In the genomic region with DNA sequence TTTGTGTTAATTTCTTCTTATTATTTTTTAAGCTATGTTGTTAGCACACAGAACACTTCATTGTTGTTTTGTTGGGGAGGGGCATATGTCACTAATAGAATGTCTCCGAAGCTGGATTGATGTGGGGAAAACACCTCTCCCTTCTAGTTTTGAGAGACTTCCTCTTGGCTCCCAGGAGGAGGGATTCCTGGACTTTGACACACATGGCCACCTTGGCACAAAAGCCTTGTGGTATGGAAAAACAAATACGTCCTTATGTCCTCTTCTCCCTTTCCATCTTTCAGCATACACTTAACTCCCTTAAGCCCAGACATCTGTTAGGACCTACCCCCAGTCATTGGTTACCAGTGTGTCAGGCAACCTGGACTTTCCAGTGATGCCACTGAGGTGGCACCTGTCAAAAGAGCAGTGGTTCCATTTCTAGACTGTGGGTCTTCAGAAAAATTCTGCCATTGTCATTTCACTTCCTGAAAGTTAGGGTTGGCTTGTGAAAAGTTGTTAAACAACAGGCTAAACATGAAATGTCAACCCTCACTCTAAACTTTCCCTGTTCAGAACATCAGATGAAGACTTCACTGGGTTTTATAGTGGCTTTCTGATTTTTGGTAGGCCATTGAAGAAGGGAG, we compare ENCODE assay signal across 19 cellular contexts. TPM values are rescaled to one million over a fixed set of nuclear protein-coding genes. Genes with fewer than 3 reads are reported as not detected.
DNase-seq lines count a peak whose midpoint lies in the region; ATAC-seq, FAIRE-seq and TF ChIP-seq lines count a peak whose summit lies in the region.
"Had no signal": no experiment of that assay in that cellular context is flagged by ENCODE, and none has a peak within 500 bp of the region (broad histone marks: within the 10 kb centered on the region; RNA-seq: fewer than 3 reads in every experiment).

No MANE protein-coding gene starts in this region.

- H3K9ac ChIP-seq in colonic mucosa (ENCODE audit: low read depth in 2 of 2, low read length in 2 of 2): no peak overlapping the region

- no peak overlapping the region for H3K4me3 Mint-ChIP-seq in osteocyte (ENCODE audit: unreplicated experiment)
- H3K4me3 Mint-ChIP-seq in activated T-cell treated with anti-CD3 and anti-CD28 coated beads, Interleukin-2, amount 50 U/mL, for 72 hours: no peak overlapping the region
- H3K4me3 Mint-ChIP-seq: CD4-positive, CD25-positive, alpha-beta regulatory T cell had no signal

- peak; percentile 46 for FAIRE-seq in GM18507 (lab: Jason Lieb, UNC)
- FAIRE-seq: GM12892, H54 had no signal

- no peaks in the 10 kb centered on the region for H3K36me3 Mint-ChIP-seq in osteocyte (ENCODE audit: unreplicated experiment)
- no peaks in the 10 kb centered on the region for H3K36me3 Mint-ChIP-seq in activated T-cell treated with anti-CD3 and anti-CD28 coated beads, Interleukin-2, amount 50 U/mL, for 72 hours (ENCODE audit: insufficient read depth in 2 of 2)
- H3K36me3 Mint-ChIP-seq: CD4-positive, CD25-positive, alpha-beta regulatory T cell had no signal

- no peaks in the 10 kb centered on the region for H3K9me3 ChIP-seq in colonic mucosa

- peak overlapping the region; percentile 50 for H3K27ac ChIP-seq in colonic mucosa

- no peaks in the 10 kb centered on the region for H3K4me1 ChIP-seq in colonic mucosa

- H3K27me3 ChIP-seq in colonic mucosa: no peaks in the 10 kb centered on the region

- H3K27me3 Mint-ChIP-seq in osteocyte (ENCODE audit: unreplicated experiment): peaks cover 11% of the 10 kb centered on the region
- no peaks in the 10 kb centered on the region for H3K27me3 Mint-ChIP-seq in activated T-cell treated with anti-CD3 and anti-CD28 coated beads, Interleukin-2, amount 50 U/mL, for 72 hours (ENCODE audit: low read depth)

- ATAC-seq in activated T-cell treated with anti-CD3 and anti-CD28 coated beads, Interleukin-2, amount 50 U/mL, for 72 hours (replicated peaks in 1 of 2): no peak
- no peak for ATAC-seq in GM18909 (IDR thresholded peaks at IDR 0.05; ENCODE audit: poor library complexity, unreplicated experiment)
- ATAC-seq: PC-3 had no signal

- DNase-seq in DMS 273 (lab: John Stamatoyannopoulos, UW; ENCODE audit: unreplicated experiment) (peak; percentile 81), GM18507 (ENCODE audit: extremely low spot score, insufficient read length, low read depth) (no peak), NCI-H69 (lab: John Stamatoyannopoulos, UW) (peak; percentile 79), colonic mucosa (peak; percentile 63), osteocyte (ENCODE audit: extremely low spot score, unreplicated experiment) (no peak), activated gamma-delta T cell (lab: John Stamatoyannopoulos, UW) (no peak)
- DNase-seq in activated T-cell treated with anti-CD3 and anti-CD28 coated beads, Interleukin-2, amount 50 U/mL, for 72 hours: no peak
- DNase-seq: AML-193; CD4-positive, CD25-positive, alpha-beta regulatory T cell; IMR-90; MV-4-11; NCI-H1436; NCI-H2081 treated with DMSO at 0.1 percent for 48 hours; NCI-H345; PC-3; T-helper 9 cell had no signal

- intact Hi-C loops in colonic mucosa (cut with DNase I): no loop called here

- no peaks in the 10 kb centered on the region for H3K36me3 ChIP-seq in colonic mucosa

- no peak overlapping the region for H3K27ac Mint-ChIP-seq in osteocyte (ENCODE audit: unreplicated experiment)
- no peak overlapping the region for H3K27ac Mint-ChIP-seq in activated T-cell treated with anti-CD3 and anti-CD28 coated beads, Interleukin-2, amount 50 U/mL, for 72 hours

- H3K4me1 Mint-ChIP-seq in osteocyte (ENCODE audit: unreplicated experiment): no peaks in the 10 kb centered on the region
- no peaks in the 10 kb centered on the region for H3K4me1 Mint-ChIP-seq in activated T-cell treated with anti-CD3 and anti-CD28 coated beads, Interleukin-2, amount 50 U/mL, for 72 hours (ENCODE audit: low read depth)

- no peaks in the 10 kb centered on the region for H3K9me3 Mint-ChIP-seq in osteocyte (ENCODE audit: unreplicated experiment)
- H3K9me3 Mint-ChIP-seq in activated T-cell treated with anti-CD3 and anti-CD28 coated beads, Interleukin-2, amount 50 U/mL, for 72 hours: no peaks in the 10 kb centered on the region
- H3K9me3 Mint-ChIP-seq: CD4-positive, CD25-positive, alpha-beta regulatory T cell had no signal

- TF ChIP-seq CTCF in colonic mucosa (IDR thresholded peaks at IDR 0.05) (no peak), osteocyte (IDR thresholded peaks at IDR 0.05) (no peak)

- H3K4me3 ChIP-seq in colonic mucosa: no peak overlapping the region

RNA-seq across cellular contexts. Expression of gene ABCB10, which starts 12.5 kb away (rescaled TPM):
- total RNA-seq in colonic mucosa (10 to 100 TPM; 22.3 to 24.7 TPM), osteocyte (20.1 and 20.2 TPM in 2 replicates)
- 10 to 100 TPM; 25.7 to 32.0 TPM for total RNA-seq in activated T-cell treated with anti-CD3 and anti-CD28 coated beads, Interleukin-2, amount 50 U/mL, for 72 hours

RNA-seq across cellular contexts. Expression of gene TAF5L, which starts 54.9 kb away (rescaled TPM):
- 10 to 100 TPM; 20.9 to 24.3 TPM for total RNA-seq in colonic mucosa
- 18.3 and 18.4 TPM in 2 replicates for total RNA-seq in osteocyte
- total RNA-seq in activated T-cell treated with anti-CD3 and anti-CD28 coated beads, Interleukin-2, amount 50 U/mL, for 72 hours: 10 to 100 TPM; 18.9 to 21.7 TPM

RNA-seq across cellular contexts. Expression of gene URB2, which starts 55.0 kb away (rescaled TPM):
- total RNA-seq in colonic mucosa: 1 to 10 TPM; 5.7 to 10.0 TPM
- 11.1 and 11.5 TPM in 2 replicates for total RNA-seq in osteocyte
- total RNA-seq in activated T-cell treated with anti-CD3 and anti-CD28 coated beads, Interleukin-2, amount 50 U/mL, for 72 hours: 10 to 100 TPM; 11.6 to 12.3 TPM

Comparison
In these comparisons a context has a peak if more than half of its experiments do, and no peak if none do; other contexts are left out.
1. DNase-seq: peak in DMS 273 (single experiment), NCI-H69 (single experiment) and colonic mucosa (single experiment); none in GM18507 (single experiment), osteocyte (single experiment), activated gamma-delta T cell (single experiment) and activated T-cell treated with anti-CD3 and anti-CD28 coated beads, Interleukin-2, amount 50 U/mL, for 72 hours (0 of 2).